In genomic region chr18:43830905-43831304, GRCh38 we compare ENCODE assay signal across 15 cellular contexts.
DNase-seq lines count a peak whose midpoint lies in the region; ATAC-seq and TF ChIP-seq lines count a peak whose summit lies in the region.
"Had no signal": no experiment of that assay in that cellular context is flagged by ENCODE, and none has a peak within 500 bp of the region (broad histone marks: within the 10 kb centered on the region; RNA-seq: fewer than 3 reads in every experiment).

No MANE protein-coding gene starts in this region.

- ATAC-seq in HG02938 (IDR thresholded peaks at IDR 0.05; ENCODE audit: unreplicated experiment) (no peak), HG03439 (IDR thresholded peaks at IDR 0.05; ENCODE audit: unreplicated experiment) (no peak)
- ATAC-seq: activated T-cell treated with anti-CD3 and anti-CD28 coated beads, Interleukin-2, amount 50 U/mL, for 4 hours had no signal

- H3K27me3 ChIP-seq in fibroblast of lung (ENCODE audit: control insufficient read depth, insufficient read depth, low read length) (no peaks in the 10 kb centered on the region), neural cell (ENCODE audit: insufficient read depth, low read depth, low read length) (no peaks in the 10 kb centered on the region)
- H3K27me3 ChIP-seq: neutrophil had no signal

- H3K9me3 ChIP-seq in fibroblast of lung (ENCODE audit: control insufficient read depth, insufficient read depth, low read depth, low read length) (no peaks in the 10 kb centered on the region), neural cell (ENCODE audit: low read length) (no peaks in the 10 kb centered on the region)
- H3K9me3 ChIP-seq: neutrophil had no signal

- H3K79me2 ChIP-seq in fibroblast of lung (ENCODE audit: control insufficient read depth, insufficient read depth, low read length): no peaks in the 10 kb centered on the region
- no peaks in the 10 kb centered on the region for H3K79me2 ChIP-seq in neural cell (replicated peaks; ENCODE audit: insufficient read depth, low read length)

- H4K20me1 ChIP-seq in fibroblast of lung (ENCODE audit: control insufficient read depth, extremely low read depth, insufficient read depth, low read length) (no peaks in the 10 kb centered on the region), neural cell (ENCODE audit: insufficient read depth) (no peaks in the 10 kb centered on the region)

- H3K27ac ChIP-seq in fibroblast of lung (ENCODE audit: insufficient read depth, low read length) (no peak overlapping the region), neural cell (ENCODE audit: low read length) (peak overlapping the region; percentile 23)
- H3K27ac ChIP-seq: neutrophil, SK-N-MC had no signal

- H3K4me2 ChIP-seq in fibroblast of lung (ENCODE audit: extremely low read depth, insufficient read depth, low read length) (no peak overlapping the region), neural cell (ENCODE audit: low read length) (peak overlapping the region; percentile 12)

- H3K9ac ChIP-seq in fibroblast of lung (ENCODE audit: insufficient read depth, low read length) (no peak overlapping the region), neural cell (ENCODE audit: low read length) (no peak overlapping the region)

- H3K36me3 ChIP-seq in fibroblast of lung (ENCODE audit: control insufficient read depth, insufficient read depth, low read length) (no peaks in the 10 kb centered on the region), neural cell (ENCODE audit: insufficient read depth, low read length) (no peaks in the 10 kb centered on the region)
- H3K36me3 ChIP-seq: neutrophil had no signal

- H3F3A ChIP-seq in neural cell (ENCODE audit: insufficient read depth, low read length, poor library complexity, severe bottlenecking): no peaks in the 10 kb centered on the region

- H3K4me3 ChIP-seq in fibroblast of lung (replicated peaks in 1 of 4; ENCODE audit: control extremely low read depth in 1 of 4, insufficient read depth in 1 of 4, low read depth in 3 of 4, low read length in 4 of 4): no peak overlapping the region
- H3K4me3 ChIP-seq in neural cell (ENCODE audit: low read length): no peak overlapping the region
- H3K4me3 ChIP-seq: SK-N-MC had no signal

- peak; percentile 13 for DNase-seq in LHCN-M2 (ENCODE audit: low read depth)
- peak; percentile 75 for DNase-seq in NCI-H2107 treated with DMSO at 0.1 percent for 48 hours (lab: John Stamatoyannopoulos, UW; ENCODE audit: unreplicated experiment)
- DNase-seq in fibroblast of lung (ENCODE audit: low read depth in 2 of 2): peak; percentile 10 to 47
- no peak for DNase-seq in NCI-H226
- DNase-seq: activated CD4-positive, alpha-beta T cell treated with anti-CD3 and anti-CD28 coated beads, Interleukin-2, amount 50 U/mL, for 48 hours; activated T-cell treated with anti-CD3 and anti-CD28 coated beads, Interleukin-2, amount 50 U/mL, for 4 hours; DMS79; effector CD8-positive, alpha-beta T cell; NCI-H2171; stimulated activated CD8-positive, alpha-beta memory T cell treated with anti-CD3 and anti-CD28 coated beads, Interleukin-4, amount 100 ng/mL, for 48 hours had no signal

- TF ChIP-seq CTCF in fibroblast of lung (conservative IDR thresholded peaks at IDR 0.05 in 1 of 2, IDR thresholded peaks at IDR 0.05 in 1 of 2; ENCODE audit: low read depth in 1 of 2, low read length in 2 of 2): no peak
- no peak for TF ChIP-seq CTCF in neural cell (IDR thresholded peaks at IDR 0.05; ENCODE audit: poor library complexity, severe bottlenecking)

- TF ChIP-seq RAD21 in neural cell (conservative IDR thresholded peaks at IDR 0.05): no peak

- no peaks in the 10 kb centered on the region for H3K4me1 ChIP-seq in fibroblast of lung (ENCODE audit: control insufficient read depth, extremely low read depth, insufficient read depth, low read length)

- no peak overlapping the region for H2AFZ ChIP-seq in fibroblast of lung (ENCODE audit: low read length)
- no peak overlapping the region for H2AFZ ChIP-seq in neural cell (ENCODE audit: low read depth, low read length)

- peak; percentile 64 for TF ChIP-seq EP300 in neural cell (conservative IDR thresholded peaks at IDR 0.05; ENCODE audit: poor library complexity, severe bottlenecking)

- H3K9me2 ChIP-seq in neural cell (ENCODE audit: insufficient read depth, low read length): no peaks in the 10 kb centered on the region

TF ChIP-seq in neural cell, 6 proteins besides CTCF, POLR2A, EP300 and RAD21:
- TF ChIP-seq REST (IDR thresholded peaks at IDR 0.05; ENCODE audit: borderline replicate concordance): peak; percentile 77
- TF ChIP-seq POLR2AphosphoS5 (IDR thresholded peaks at IDR 0.05): peak; percentile 77
- no peak for TF ChIP-seq MXI1 (conservative IDR thresholded peaks at IDR 0.05; ENCODE audit: poor library complexity, severe bottlenecking)
